ENCODE assay signal across 1 cellular context in genomic region chr15:89459271-89460038, GRCh38.
TF ChIP-seq lines count a peak whose summit lies in the region.

No MANE protein-coding gene starts in this region.

TF ChIP-seq in HepG2, 621 proteins besides CTCF, POLR2A, EP300 and RAD21 (continued from another document and continues in another):
- TF ChIP-seq ZBTB44 (CRISPR knock-in tag; IDR thresholded peaks at IDR 0.05) (no peak), MLLT10 (CRISPR knock-in tag; IDR thresholded peaks at IDR 0.05) (no peak), ZNF350 (CRISPR knock-in tag; IDR thresholded peaks at IDR 0.05; ENCODE audit: borderline replicate concordance, low read depth) (peak; percentile 38; the same call in 1 of the 2 replicates), PHB2 (IDR thresholded peaks at IDR 0.05; ENCODE audit: partially characterized antibody) (no peak), ZNF572 (CRISPR knock-in tag; IDR thresholded peaks at IDR 0.05) (no peak), GATAD2A (CRISPR knock-in tag; IDR thresholded peaks at IDR 0.05) (peak; percentile 37), YEATS4 (CRISPR knock-in tag; IDR thresholded peaks at IDR 0.05; ENCODE audit: borderline replicate concordance) (0 out of 2 replicates have a peak, but pooled peaks have one; percentile 41), KDM4B (CRISPR knock-in tag; IDR thresholded peaks at IDR 0.05) (no peak), PATZ1 (CRISPR knock-in tag; IDR thresholded peaks at IDR 0.05) (peak; percentile 34; the same call in 1 of the 2 replicates), ATF1 (CRISPR knock-in tag; IDR thresholded peaks at IDR 0.05) (no peak), UBTF (CRISPR knock-in tag; IDR thresholded peaks at IDR 0.05) (no peak), HNRNPK (IDR thresholded peaks at IDR 0.05; ENCODE audit: low read depth, low read length, poor library complexity, severe bottlenecking) (no peak), ZNF546 (CRISPR knock-in tag; conservative IDR thresholded peaks at IDR 0.05) (no peak), THRA (CRISPR knock-in tag; IDR thresholded peaks at IDR 0.05; ENCODE audit: borderline replicate concordance) (peak; percentile 77; the same call in 1 of the 2 replicates), FOXP4 (CRISPR knock-in tag; IDR thresholded peaks at IDR 0.05) (peak; percentile 23; the same call in 1 of the 2 replicates), ZNF530 (CRISPR knock-in tag; IDR thresholded peaks at IDR 0.05; ENCODE audit: low read depth) (no peak), ZNF446 (CRISPR knock-in tag; IDR thresholded peaks at IDR 0.05) (no peak), ZMAT3 (CRISPR knock-in tag; conservative IDR thresholded peaks at IDR 0.05) (0 out of 2 replicates have a peak, but pooled peaks have one; percentile 50), ZNF503 (CRISPR knock-in tag; IDR thresholded peaks at IDR 0.05) (no peak), SCMH1 (CRISPR knock-in tag; IDR thresholded peaks at IDR 0.05; ENCODE audit: borderline replicate concordance) (no peak), CHD2 (IDR thresholded peaks at IDR 0.05; ENCODE audit: low read depth, low read length) (no peak), ZNF670 (CRISPR knock-in tag; IDR thresholded peaks at IDR 0.05; ENCODE audit: borderline replicate concordance) (no peak), ZNF24 (IDR thresholded peaks at IDR 0.05) (no peak), NFIB (CRISPR knock-in tag; IDR thresholded peaks at IDR 0.05; ENCODE audit: borderline replicate concordance) (no peak), ZNF264 (CRISPR knock-in tag; IDR thresholded peaks at IDR 0.05) (0 out of 2 replicates have a peak, but pooled peaks have one; percentile 17), DMTF1 (CRISPR knock-in tag; IDR thresholded peaks at IDR 0.05) (no peak), ZKSCAN5 (CRISPR knock-in tag; IDR thresholded peaks at IDR 0.05) (no peak), ZNF644 (CRISPR knock-in tag; IDR thresholded peaks at IDR 0.05; ENCODE audit: low read depth) (no peak; the same call in 1 of the 2 replicates), BRF2 (CRISPR knock-in tag; IDR thresholded peaks at IDR 0.05) (no peak), CBX1 (IDR thresholded peaks at IDR 0.05; ENCODE audit: low read depth) (peak; percentile 18), ZGPAT (CRISPR knock-in tag; IDR thresholded peaks at IDR 0.05) (0 out of 2 replicates have a peak, but pooled peaks have one; percentile 16), NFIC (IDR thresholded peaks at IDR 0.05; ENCODE audit: low read length) (peak; percentile 67; the same call in 1 of the 2 replicates), MIER3 (CRISPR knock-in tag; IDR thresholded peaks at IDR 0.05; ENCODE audit: borderline replicate concordance) (no peak), MYPOP (CRISPR knock-in tag; IDR thresholded peaks at IDR 0.05) (no peak), ZNF33B (CRISPR knock-in tag; IDR thresholded peaks at IDR 0.05) (no peak), ZNF235 (CRISPR knock-in tag; IDR thresholded peaks at IDR 0.05; ENCODE audit: borderline replicate concordance) (no peak)
